24 cellular contexts compared by ENCODE assay signal in genomic region chr5:25905646-25906045, GRCh38.
"Had no signal": no experiment of that assay in that cellular context is flagged by ENCODE, and none has a peak within 500 bp of the region (broad histone marks: within the 10 kb centered on the region; RNA-seq: fewer than 3 reads in every experiment).

No MANE protein-coding gene starts in this region.

- H3K27ac ChIP-seq: colonic mucosa, coronary artery, dorsolateral prefrontal cortex, epithelial cell of prostate, esophagus muscularis mucosa, esophagus squamous epithelium, foreskin keratinocyte, gastrocnemius medialis, gastroesophageal sphincter, heart left ventricle, heart right ventricle had no signal

- H3K27me3 ChIP-seq: colonic mucosa, dorsolateral prefrontal cortex, esophagus muscularis mucosa, esophagus squamous epithelium, foreskin keratinocyte, gastrocnemius medialis, gastroesophageal sphincter, heart left ventricle, heart right ventricle had no signal

- H3K9me3 ChIP-seq: colonic mucosa, esophagus muscularis mucosa, gastrocnemius medialis, gastroesophageal sphincter had no signal

- H3K4me1 ChIP-seq: colonic mucosa, esophagus muscularis mucosa, esophagus squamous epithelium, foreskin keratinocyte, gastrocnemius medialis, gastroesophageal sphincter, heart left ventricle, heart right ventricle had no signal

- DNase-seq: colonic mucosa; cortex of kidney; dermis blood vessel endothelial cell; dorsolateral prefrontal cortex; effector CD4-positive, alpha-beta T cell; effector CD8-positive, alpha-beta T cell; effector memory CD4-positive, alpha-beta T cell; effector memory CD8-positive, alpha-beta T cell; endodermal cell; erythroblast; esophagus squamous epithelium; foreskin fibroblast; foreskin keratinocyte; foreskin melanocyte; gastrocnemius medialis; glutamatergic neuron; head of caudate nucleus; heart left ventricle; heart right ventricle had no signal

- H3K36me3 ChIP-seq: colonic mucosa, esophagus muscularis mucosa, esophagus squamous epithelium, gastrocnemius medialis, gastroesophageal sphincter, heart left ventricle, heart right ventricle had no signal

- ATAC-seq: effector memory CD8-positive, alpha-beta T cell; esophagus mucosa; foreskin keratinocyte; gastrocnemius medialis; gastroesophageal sphincter; heart left ventricle; heart right ventricle had no signal

- H3K4me3 ChIP-seq: colonic mucosa, coronary artery, dorsolateral prefrontal cortex, esophagus muscularis mucosa, esophagus squamous epithelium, gastrocnemius medialis, gastroesophageal sphincter, heart left ventricle, heart right ventricle had no signal
